30 cellular contexts compared by ENCODE assay signal in genomic region chr14:37615582-37616289, GRCh38. TPM values are rescaled to one million over a fixed set of nuclear protein-coding genes. Genes with fewer than 3 reads are reported as not detected.
"Had no signal": no experiment of that assay in that cellular context is flagged by ENCODE, and none has a peak within 500 bp of the region (broad histone marks: within the 10 kb centered on the region; RNA-seq: fewer than 3 reads in every experiment).

No MANE protein-coding gene starts in this region.

- H3K4me1 Mint-ChIP-seq: memory B cell; naive thymus-derived CD4-positive, alpha-beta T cell; stimulated activated effector memory CD8-positive, alpha-beta T cell treated with anti-CD3 and anti-CD28 coated beads, Interleukin-12 subunit alpha, Interleukin-12 subunit beta, amount 100 ng/mL, for 72 hours had no signal

- H3K27me3 ChIP-seq: pancreas, uterus had no signal

- H3K4me3 ChIP-seq: left ventricle myocardium inferior, lung, mucosa of descending colon, pancreas, prostate gland, sigmoid colon, spleen, tibial nerve, uterus had no signal

- DNase-seq: hypothalamus; islet precursor cell; left ventricle myocardium inferior; midbrain; mucosa of descending colon; naive thymus-derived CD4-positive, alpha-beta T cell; pancreas; posterior cingulate gyrus; retina; right cardiac atrium; sigmoid colon; small intestine; spleen; stimulated activated CD4-positive, alpha-beta T cell treated with anti-CD3 and anti-CD28 coated beads, Interleukin-4, amount 100 ng/mL, for 24 hours; stimulated activated naive CD4-positive, alpha-beta T cell; uterus had no signal

- H3K9me3 ChIP-seq: prostate gland, uterus had no signal

- H3K27ac Mint-ChIP-seq: memory B cell; naive thymus-derived CD4-positive, alpha-beta T cell; natural killer cell treated with Interleukin-12 subunit alpha and Interleukin-12 subunit beta and Interleukin-15 and Interleukin-18, amount 100 ng/mL, for 72 hours; stimulated activated effector memory CD8-positive, alpha-beta T cell treated with anti-CD3 and anti-CD28 coated beads, Interleukin-12 subunit alpha, Interleukin-12 subunit beta, amount 100 ng/mL, for 72 hours; stimulated activated naive CD8-positive, alpha-beta T cell treated with anti-CD3 and anti-CD28 coated beads, Interleukin-15, Interleukin-2, amounts not matched to agents 100 ng/mL and 50 ng/mL, for 24 hours; type B pancreatic cell had no signal

- H3K36me3 Mint-ChIP-seq: memory B cell; stimulated activated effector memory CD8-positive, alpha-beta T cell treated with anti-CD3 and anti-CD28 coated beads, Interleukin-12 subunit alpha, Interleukin-12 subunit beta, amount 100 ng/mL, for 72 hours had no signal

- H3K36me3 ChIP-seq: pancreas, prostate gland, sigmoid colon, spleen, tibial nerve, uterus had no signal

- H3K4me3 Mint-ChIP-seq: memory B cell; naive thymus-derived CD4-positive, alpha-beta T cell; natural killer cell treated with Interleukin-12 subunit alpha and Interleukin-12 subunit beta and Interleukin-15 and Interleukin-18, amount 100 ng/mL, for 72 hours; stimulated activated effector memory CD8-positive, alpha-beta T cell treated with anti-CD3 and anti-CD28 coated beads, Interleukin-12 subunit alpha, Interleukin-12 subunit beta, amount 100 ng/mL, for 72 hours; stimulated activated naive CD8-positive, alpha-beta T cell treated with anti-CD3 and anti-CD28 coated beads, Interleukin-15, Interleukin-2, amounts not matched to agents 100 ng/mL and 50 ng/mL, for 24 hours; type B pancreatic cell had no signal

- ATAC-seq: mucosa of descending colon; naive thymus-derived CD4-positive, alpha-beta T cell; natural killer cell treated with Interleukin-12 subunit alpha and Interleukin-12 subunit beta and Interleukin-15 and Interleukin-18, amount 100 ng/mL, for 72 hours; pancreas; right cardiac atrium; stimulated activated effector memory CD8-positive, alpha-beta T cell treated with anti-CD3 and anti-CD28 coated beads, Interleukin-12 subunit alpha, Interleukin-12 subunit beta, amount 100 ng/mL, for 72 hours had no signal

- H3K27ac ChIP-seq: left ventricle myocardium inferior, pancreas, prostate gland, sigmoid colon, spleen, tibial nerve, uterus had no signal

- H3K4me1 ChIP-seq: left ventricle myocardium inferior, pancreas, prostate gland, sigmoid colon, spleen, uterus had no signal

RNA-seq across cellular contexts. Expression of gene TTC6, which starts 20.3 kb away (rescaled TPM):
- total RNA-seq: left ventricle myocardium inferior; mesenteric fat pad; myocyte; naive thymus-derived CD4-positive, alpha-beta T cell; natural killer cell treated with Interleukin-12 subunit alpha and Interleukin-12 subunit beta and Interleukin-15 and Interleukin-18, amount 100 ng/mL, for 72 hours; omental fat pad; right cardiac atrium; sigmoid colon; spleen; subcutaneous adipose tissue; tibial nerve had no signal
- polyA plus RNA-seq: naive thymus-derived CD4-positive, alpha-beta T cell; neural cell; right cardiac atrium; spleen had no signal

RNA-seq across cellular contexts. Expression of gene FOXA1, which starts 20.7 kb away (rescaled TPM):
- total RNA-seq: left ventricle myocardium inferior; mesenteric fat pad; naive thymus-derived CD4-positive, alpha-beta T cell; natural killer cell treated with Interleukin-12 subunit alpha and Interleukin-12 subunit beta and Interleukin-15 and Interleukin-18, amount 100 ng/mL, for 72 hours; omental fat pad; right cardiac atrium; sigmoid colon; spleen; subcutaneous adipose tissue; temporal lobe; tibial nerve; uterus had no signal
- polyA plus RNA-seq: naive thymus-derived CD4-positive, alpha-beta T cell; neural cell; right cardiac atrium; spleen had no signal
